Comparison of ENCODE assay signal across 19 cellular contexts in the genomic region with DNA sequence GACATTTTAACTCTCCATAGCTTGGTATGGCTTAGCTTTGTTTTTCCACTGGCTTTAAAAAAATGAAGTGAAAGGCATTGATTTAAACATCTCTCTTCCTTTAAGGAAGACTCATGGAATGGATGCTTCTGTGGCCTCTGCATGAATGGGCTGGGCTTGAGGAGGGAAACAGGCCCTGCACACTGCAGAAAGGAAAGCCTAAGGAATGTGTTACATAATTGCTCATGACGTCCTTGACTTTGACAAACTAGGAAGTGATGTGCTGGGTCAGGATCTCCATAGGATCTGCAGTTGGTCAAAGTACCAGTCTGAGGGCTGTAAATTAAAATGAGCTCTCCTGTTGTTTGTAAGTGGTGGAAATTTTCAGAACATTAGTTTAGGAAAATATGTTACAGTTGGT. TPM values are rescaled to one million over a fixed set of nuclear protein-coding genes. Genes with fewer than 3 reads are reported as not detected.
DNase-seq lines count a peak whose midpoint lies in the region; ATAC-seq, FAIRE-seq and TF ChIP-seq lines count a peak whose summit lies in the region.
"Had no signal": no experiment of that assay in that cellular context is flagged by ENCODE, and none has a peak within 500 bp of the region (broad histone marks: within the 10 kb centered on the region; RNA-seq: fewer than 3 reads in every experiment).

No MANE protein-coding gene starts in this region.

- H3K4me3 ChIP-seq in heart left ventricle (no peak overlapping the region), pancreas (no peak overlapping the region)
- H3K4me3 ChIP-seq: adrenal gland had no signal

- no peak for TF ChIP-seq POLR2A in H54 (IDR thresholded peaks at IDR 0.05; ENCODE audit: low read depth, low read length)
- TF ChIP-seq POLR2A in heart left ventricle (IDR thresholded peaks at IDR 0.05): no peak

- CTCF ChIA-PET in RWPE1 (lab: Yijun Ruan, JAX): no interaction called here

- FAIRE-seq in H54 (lab: Jason Lieb, UNC) (peak; percentile 45), pancreas (lab: Jason Lieb, UNC) (no peak)

- POLR2A ChIA-PET in RWPE1 (lab: Yijun Ruan, JAX; ENCODE audit: low non-redundant PET): no interaction called here

- H3K27ac ChIP-seq in heart left ventricle: peak overlapping the region in 6 of 12 donors; percentile 9 to 67 (median 30)
- no peak overlapping the region for H3K27ac ChIP-seq in pancreas
- no peak overlapping the region for H3K27ac ChIP-seq in RWPE1
- H3K27ac ChIP-seq: adrenal gland had no signal

- ATAC-seq in heart left ventricle: peak; percentile 30 to 74 (median 65)
- ATAC-seq in pancreas: peak in 3 of 4 donors; percentile 41 to 52 (median 47)
- no peak for ATAC-seq in GM21529 (IDR thresholded peaks at IDR 0.05; ENCODE audit: unreplicated experiment)
- ATAC-seq: naive thymus-derived CD8-positive, alpha-beta T cell; stimulated activated effector memory CD8-positive, alpha-beta T cell treated with anti-CD3 and anti-CD28 coated beads, Interleukin-12 subunit alpha, Interleukin-12 subunit beta, amount 100 ng/mL, for 72 hours; T-helper 17 cell had no signal

- H3K9me3 ChIP-seq in heart left ventricle (no peaks in the 10 kb centered on the region), pancreas (no peaks in the 10 kb centered on the region)
- H3K9me3 ChIP-seq: adrenal gland had no signal

- 0 to 15% (median 4%) methylated on average over 1 of the region's 1 CpG for WGBS in heart left ventricle, 4 donors
- 8 to 23% methylated on average over 1 of the region's 1 CpG for WGBS in pancreas, 2 donors

- TF ChIP-seq CTCF in heart left ventricle (IDR thresholded peaks at IDR 0.05) (no peak), pancreas (IDR thresholded peaks at IDR 0.05) (no peak), RWPE1 (conservative IDR thresholded peaks at IDR 0.05; ENCODE audit: low read depth) (no peak)

- intact Hi-C loops in heart left ventricle (cut with DNase I): loop anchor here in 4 of 10 donors (10.0 kb wide), 3 partner anchors 45 to 65 kb away; no protein-coding TSS in a partner anchor
- intact Hi-C loops in pancreas (cut with DNase I): loop anchor here in 1 of 3 donors (10.0 kb wide), 1 partner anchor 105 kb away; no protein-coding TSS in a partner anchor

- H3K27me3 ChIP-seq in heart left ventricle (no peaks in the 10 kb centered on the region), pancreas (no peaks in the 10 kb centered on the region)
- H3K27me3 ChIP-seq: adrenal gland had no signal

- no peak for DNase-seq in H54 (ENCODE audit: insufficient read length, low spot score)
- DNase-seq in amniotic epithelial cell (ENCODE audit: low read depth): peak; percentile 80
- no peak for DNase-seq in heart left ventricle
- DNase-seq in pancreas: no peak
- no peak for DNase-seq in RWPE1 (ENCODE audit: low spot score)
- no peak for DNase-seq in cerebellar nuclear complex (lab: John Stamatoyannopoulos, UW)
- DNase-seq in cerebellar cortex (ENCODE audit: low spot score): no peak
- DNase-seq: activated CD4-positive, alpha-beta T cell treated with anti-CD3 and anti-CD28 coated beads for 48 hours; activated T-cell treated with anti-CD3 and anti-CD28 coated beads, Interleukin-2, amount 50 U/mL, for 24 hours; DMS79; naive thymus-derived CD8-positive, alpha-beta T cell; NCI-H1092; OCI-M1; retina; stimulated activated CD4-positive, alpha-beta T cell treated with anti-CD3 and anti-CD28 coated beads, Interleukin-4, amount 100 ng/mL, for 24 hours; T-helper 17 cell had no signal

- H3K36me3 ChIP-seq in heart left ventricle: peaks cover 0 to 7% (median 0%) of the 10 kb centered on the region in 9 donors
- no peaks in the 10 kb centered on the region for H3K36me3 ChIP-seq in pancreas
- H3K36me3 ChIP-seq: adrenal gland had no signal

- H3K4me1 ChIP-seq in heart left ventricle: peaks cover 2 to 93% (median 41%) of the 10 kb centered on the region in 12 donors
- no peaks in the 10 kb centered on the region for H3K4me1 ChIP-seq in pancreas

RNA-seq across cellular contexts. Expression of a gene that starts 12.7 kb away (rescaled TPM):
- total RNA-seq in heart left ventricle (100 to 1,000 TPM in 8 of 9 donors, 10 to 100 TPM in 1; 95.7 to 247 (median 159) TPM), pancreas (10 to 100 TPM in 2 of 6 donors, 1 to 10 TPM in 4; 5.1 to 12.2 (median 9.6) TPM)
- polyA plus RNA-seq in heart left ventricle (10 to 100 TPM; 45.0 to 63.6 TPM), pancreas (1 to 10 TPM; 2.9 to 4.9 TPM)
- polyA plus RNA-seq: naive thymus-derived CD8-positive, alpha-beta T cell had no signal

Comparison
In these comparisons a context has a peak if more than half of its experiments do, and no peak if none do; other contexts are left out.
1. RNA of a gene that starts 12.7 kb away (total RNA-seq): 95.7 to 247 TPM in heart left ventricle; 5.1 to 12.2 TPM in pancreas; every median in the first group is over 4 times any median in the second.